ENCODE assay signal across 23 cellular contexts in genomic region chr6:36722879-36723278, GRCh38. TPM values are rescaled to one million over a fixed set of nuclear protein-coding genes. Genes with fewer than 3 reads are reported as not detected.
"Had no signal": no experiment of that assay in that cellular context is flagged by ENCODE, and none has a peak within 500 bp of the region (broad histone marks: within the 10 kb centered on the region; RNA-seq: fewer than 3 reads in every experiment).

No MANE protein-coding gene starts in this region.

- H3K27me3 Mint-ChIP-seq: activated naive CD8-positive, alpha-beta T cell treated with anti-CD3 and anti-CD28 coated beads for 36 hours; activated T-cell treated with anti-CD3 and anti-CD28 coated beads, Interleukin-2, amount 50 U/mL, for 24 hours; activated T-helper 17 cell treated with anti-CD3 and anti-CD28 coated beads, Interleukin-2, amount 50 U/mL, for 72 hours; memory B cell; T-cell had no signal

- H3K4me3 Mint-ChIP-seq: activated naive CD8-positive, alpha-beta T cell treated with anti-CD3 and anti-CD28 coated beads for 36 hours; activated T-cell treated with anti-CD3 and anti-CD28 coated beads, Interleukin-2, amount 50 U/mL, for 24 hours; activated T-helper 17 cell treated with anti-CD3 and anti-CD28 coated beads, Interleukin-2, amount 50 U/mL, for 72 hours; memory B cell; neural crest cell; T-cell had no signal

- ATAC-seq: activated T-helper 17 cell treated with anti-CD3 and anti-CD28 coated beads, Interleukin-2, amount 50 U/mL, for 72 hours; mucosa of descending colon; T-cell had no signal

- H3K36me3 ChIP-seq: left ventricle myocardium inferior, sigmoid colon, thoracic aorta, upper lobe of left lung, WERI-Rb-1 had no signal

- H3K4me1 ChIP-seq: sigmoid colon had no signal

- H3K27ac ChIP-seq: left ventricle myocardium inferior, sigmoid colon, thoracic aorta, upper lobe of left lung, WERI-Rb-1 had no signal

- H3K4me2 ChIP-seq: smooth muscle cell had no signal

- H3K27me3 ChIP-seq: sigmoid colon, upper lobe of left lung had no signal

- DNase-seq: activated CD4-positive, alpha-beta T cell treated with anti-CD3 and anti-CD28 coated beads, Interleukin-2, amount 50 U/mL, for 1 hour; activated CD4-positive, CD25-positive, alpha-beta regulatory T cell treated with anti-CD3 and anti-CD28 coated beads, Interleukin-2, amount 50 U/mL, for 72 hours; activated naive CD8-positive, alpha-beta T cell treated with anti-CD3 and anti-CD28 coated beads for 36 hours; activated T-cell treated with anti-CD3 and anti-CD28 coated beads, Interleukin-2, amount 50 U/mL, for 24 hours; glutamatergic neuron; hippocampal formation; left ventricle myocardium inferior; sigmoid colon; stimulated activated CD4-positive, alpha-beta T cell treated with anti-CD3 and anti-CD28 coated beads, Interleukin-2, amount 100 ng/mL, for 48 hours; stimulated activated naive CD4-positive, alpha-beta T cell treated with Interleukin-2 at 50 U/mL for 16 hours; T-cell; upper lobe of left lung; WERI-Rb-1 had no signal

- H3K9me3 ChIP-seq: left ventricle myocardium inferior, mucosa of descending colon, sigmoid colon, thoracic aorta, upper lobe of left lung had no signal

- H3K36me3 Mint-ChIP-seq: activated naive CD8-positive, alpha-beta T cell treated with anti-CD3 and anti-CD28 coated beads for 36 hours; memory B cell; T-cell had no signal

- H3K9me3 Mint-ChIP-seq: activated naive CD8-positive, alpha-beta T cell treated with anti-CD3 and anti-CD28 coated beads for 36 hours; activated T-cell treated with anti-CD3 and anti-CD28 coated beads, Interleukin-2, amount 50 U/mL, for 24 hours; activated T-helper 17 cell treated with anti-CD3 and anti-CD28 coated beads, Interleukin-2, amount 50 U/mL, for 72 hours; memory B cell; neural crest cell; T-cell had no signal

- H3K27ac Mint-ChIP-seq: activated naive CD8-positive, alpha-beta T cell treated with anti-CD3 and anti-CD28 coated beads for 36 hours; activated T-cell treated with anti-CD3 and anti-CD28 coated beads, Interleukin-2, amount 50 U/mL, for 24 hours; activated T-helper 17 cell treated with anti-CD3 and anti-CD28 coated beads, Interleukin-2, amount 50 U/mL, for 72 hours; memory B cell; T-cell had no signal

- H3K4me3 ChIP-seq: left ventricle myocardium inferior, mucosa of descending colon, sigmoid colon, smooth muscle cell, thoracic aorta, upper lobe of left lung had no signal

- FAIRE-seq: frontal cortex, TTC549 had no signal

RNA-seq across cellular contexts. Expression of gene RAB44, which starts 25.3 kb away (rescaled TPM):
- total RNA-seq: activated naive CD8-positive, alpha-beta T cell treated with anti-CD3 and anti-CD28 coated beads for 36 hours; cerebellum; frontal cortex; neural crest cell; renal cortical epithelial cell; smooth muscle cell had no signal
